ENCODE assay signal across 8 cellular contexts in genomic region chr4:337143-337931, GRCh38. TPM values are rescaled to one million over a fixed set of nuclear protein-coding genes. Genes with fewer than 3 reads are reported as not detected.
A peak's percentile ranks its signal among the peaks of the same experiment; 100 is the strongest.
DNase-seq lines count a peak whose midpoint lies in the region; ATAC-seq and TF ChIP-seq lines count a peak whose summit lies in the region.

Gene ZNF141, plus strand, starts transcription at chr4:337814. Its CDS starts 170 bp downstream, at chr4:337984.

- H3K27ac ChIP-seq in RWPE1, result peak within 1 kb of the TSS; percentile 92

- peaks cover 16% of the 10 kb centered on the region for H3K36me3 Mint-ChIP-seq in IgD-negative memory B cell
- peaks cover 24% of the 10 kb centered on the region for H3K36me3 Mint-ChIP-seq in natural killer cell treated with Interleukin-12 subunit alpha and Interleukin-12 subunit beta and Interleukin-15 and Interleukin-18, amount 100 ng/mL, for 72 hours

- DNase-seq in DMS 273 (lab: John Stamatoyannopoulos, UW; ENCODE audit: unreplicated experiment) (peak; percentile 97), RWPE1 (ENCODE audit: low spot score) (peak; percentile 99), fibroblast of peridontal ligament (ENCODE audit: extremely low read depth) (peak; percentile 99)
- peak; percentile 84 for DNase-seq in activated effector memory CD4-positive, alpha-beta T cell treated with Interleukin-2 at 50 U/mL for 16 hours
- peak; percentile 96 for DNase-seq in natural killer cell treated with Interleukin-12 subunit alpha and Interleukin-12 subunit beta and Interleukin-15 and Interleukin-18, amount 100 ng/mL, for 72 hours (ENCODE audit: low spot score)
- DNase-seq in stimulated activated naive CD4-positive, alpha-beta T cell treated with Interleukin-2 at 50 U/mL for 16 hours (lab: John Stamatoyannopoulos, UW), result peak; percentile 91

- ATAC-seq in GM21423 (IDR thresholded peaks at IDR 0.05; ENCODE audit: unreplicated experiment), result peak; percentile 92
- peak; percentile 96 to 98 for ATAC-seq in natural killer cell treated with Interleukin-12 subunit alpha and Interleukin-12 subunit beta and Interleukin-15 and Interleukin-18, amount 100 ng/mL, for 72 hours

- peak within 1 kb of the TSS; percentile 95 to 100 (median 98) for H3K4me3 Mint-ChIP-seq in IgD-negative memory B cell
- H3K4me3 Mint-ChIP-seq in natural killer cell treated with Interleukin-12 subunit alpha and Interleukin-12 subunit beta and Interleukin-15 and Interleukin-18, amount 100 ng/mL, for 72 hours, result peak within 1 kb of the TSS; percentile 99

- H3K27ac Mint-ChIP-seq in IgD-negative memory B cell, result peak within 1 kb of the TSS; percentile 96 to 99 (median 97)
- H3K27ac Mint-ChIP-seq in natural killer cell treated with Interleukin-12 subunit alpha and Interleukin-12 subunit beta and Interleukin-15 and Interleukin-18, amount 100 ng/mL, for 72 hours, result peak within 1 kb of the TSS; percentile 96 to 97

- POLR2A ChIA-PET in RWPE1 (lab: Yijun Ruan, JAX; ENCODE audit: low non-redundant PET), result no interaction called here

- H3K27me3 Mint-ChIP-seq in IgD-negative memory B cell, result no peaks in the 10 kb centered on the region
- no peaks in the 10 kb centered on the region for H3K27me3 Mint-ChIP-seq in natural killer cell treated with Interleukin-12 subunit alpha and Interleukin-12 subunit beta and Interleukin-15 and Interleukin-18, amount 100 ng/mL, for 72 hours

- peaks cover 16 to 31% (median 28%) of the 10 kb centered on the region in 3 donors for H3K4me1 Mint-ChIP-seq in IgD-negative memory B cell
- peaks cover 38 to 43% of the 10 kb centered on the region in 2 donors for H3K4me1 Mint-ChIP-seq in natural killer cell treated with Interleukin-12 subunit alpha and Interleukin-12 subunit beta and Interleukin-15 and Interleukin-18, amount 100 ng/mL, for 72 hours (ENCODE audit: low read depth in 2 of 2)

- no peak for TF ChIP-seq CTCF in RWPE1 (conservative IDR thresholded peaks at IDR 0.05; ENCODE audit: low read depth)

- H3K9me3 Mint-ChIP-seq in IgD-negative memory B cell, result peaks cover 3 to 26% (median 20%) of the 10 kb centered on the region in 3 donors
- peaks cover 10% of the 10 kb centered on the region for H3K9me3 Mint-ChIP-seq in natural killer cell treated with Interleukin-12 subunit alpha and Interleukin-12 subunit beta and Interleukin-15 and Interleukin-18, amount 100 ng/mL, for 72 hours

- CTCF ChIA-PET in RWPE1 (lab: Yijun Ruan, JAX), result no interaction called here

RNA-seq across cellular contexts. Expression of gene ZNF141, which starts in this region (rescaled TPM):
- polyA plus RNA-seq in IgD-negative memory B cell, result 10.5 TPM
- total RNA-seq in natural killer cell treated with Interleukin-12 subunit alpha and Interleukin-12 subunit beta and Interleukin-15 and Interleukin-18, amount 100 ng/mL, for 72 hours, result 10 to 100 TPM; 26.5 to 37.6 TPM

Comparison
In these comparisons a context has a peak if more than half of its experiments do, and no peak if none do; other contexts are left out.
1. Peak in every context shown above with its lines: DNase-seq, ATAC-seq and H3K27ac ChIP-seq.